Comparison of ENCODE assay signal across 8 cellular contexts in genomic region chr12:121240484-121241202, GRCh38. TPM values are rescaled to one million over a fixed set of nuclear protein-coding genes. Genes with fewer than 3 reads are reported as not detected.
DNase-seq lines count a peak whose midpoint lies in the region; TF ChIP-seq lines count a peak whose summit lies in the region.

No MANE protein-coding gene starts in this region.

- H3K36me3 ChIP-seq in prostate gland (no peaks in the 10 kb centered on the region), tibial artery (peaks cover 4 to 47% (median 43%) of the 10 kb centered on the region in 3 donors)

- H3K4me1 ChIP-seq in prostate gland (replicated peaks) (peaks cover 7% of the 10 kb centered on the region), tibial artery (peaks cover 0 to 25% (median 18%) of the 10 kb centered on the region in 4 donors)

- H3K4me3 ChIP-seq in Jurkat, Clone E6-1 (ENCODE audit: low read length) = peak overlapping the region; percentile 9; the same call in 1 of the 2 replicates
- H3K4me3 ChIP-seq in fibroblast of pulmonary artery (replicated peaks; ENCODE audit: low read depth, low read length) = no peak overlapping the region
- H3K4me3 ChIP-seq in prostate gland = no peak overlapping the region
- peak overlapping the region; percentile 39 to 55 for H3K4me3 ChIP-seq in tibial artery

- TF ChIP-seq CTCF in fibroblast of pulmonary artery (IDR thresholded peaks at IDR 0.05; ENCODE audit: low read length, missing control alignments) (no peak), prostate gland (IDR thresholded peaks at IDR 0.05) (no peak), tibial artery (IDR thresholded peaks at IDR 0.05) (no peak)

- intact Hi-C loops in prostate gland (cut with DNase I) = no loop called here
- intact Hi-C loops in tibial artery (cut with DNase I; ENCODE audit: low total_unique reads) = no loop called here

- H3K27me3 ChIP-seq in prostate gland (replicated peaks; ENCODE audit: insufficient read depth) = no peaks in the 10 kb centered on the region
- H3K27me3 ChIP-seq in tibial artery = no peaks in the 10 kb centered on the region

- TF ChIP-seq POLR2A in prostate gland (IDR thresholded peaks at IDR 0.05) = no peak

- WGBS in prostate gland = 29% methylated on average over 40 of the region's 41 CpGs

- H3K27ac ChIP-seq in prostate gland = peak overlapping the region; percentile 51 to 57
- H3K27ac ChIP-seq in tibial artery = peak overlapping the region; percentile 71 to 76

- DNase-seq in Jurkat, Clone E6-1 (ENCODE audit: low read depth, low spot score) = peak; percentile 70
- DNase-seq in activated CD8-positive, alpha-beta memory T cell treated with anti-CD3 and anti-CD28 coated beads, Interleukin-2, amount 50 U/mL, for 48 hours = peak; percentile 85
- DNase-seq in fibroblast of pulmonary artery (ENCODE audit: low read depth) (peak; percentile 71), prostate gland (ENCODE audit: low spot score) (peak; percentile 19), tibial artery (peak; percentile 61 to 89), NCI-H748 (lab: John Stamatoyannopoulos, UW; ENCODE audit: unreplicated experiment) (no peak), GM03348 (ENCODE audit: low spot score) (no peak), NCI-H1436 (lab: John Stamatoyannopoulos, UW) (no peak)

- H3K9me3 ChIP-seq in prostate gland = no peaks in the 10 kb centered on the region
- no peaks in the 10 kb centered on the region for H3K9me3 ChIP-seq in tibial artery

RNA-seq across cellular contexts. Expression of gene P2RX4, which starts 30.7 kb away (rescaled TPM):
- polyA plus RNA-seq in Jurkat, Clone E6-1 (2012; ENCODE audit: insufficient read depth, insufficient read length) = 23.6 TPM
- total RNA-seq in prostate gland = 100 to 1,000 TPM in 1 of 2 donors, 10 to 100 TPM in 1; 63.2 to 103 TPM

RNA-seq across cellular contexts. Expression of gene CAMKK2, which starts 55.9 kb away (rescaled TPM):
- 34.9 TPM for polyA plus RNA-seq in Jurkat, Clone E6-1 (2012; ENCODE audit: insufficient read depth, insufficient read length)
- 10 to 100 TPM; 26.9 to 52.2 TPM for total RNA-seq in prostate gland

Comparison
In these comparisons a context has a peak if more than half of its experiments do, and no peak if none do; other contexts are left out.
1. DNase-seq: peak in Jurkat, Clone E6-1 (single experiment), activated CD8-positive, alpha-beta memory T cell treated with anti-CD3 and anti-CD28 coated beads, Interleukin-2, amount 50 U/mL, for 48 hours (single experiment), fibroblast of pulmonary artery (single experiment), prostate gland (single experiment) and tibial artery (2 of 2); none in NCI-H748 (single experiment), GM03348 (single experiment) and NCI-H1436 (single experiment).
2. H3K4me3 ChIP-seq: peak in Jurkat, Clone E6-1 (single experiment) and tibial artery (2 of 2); none in fibroblast of pulmonary artery (single experiment) and prostate gland (0 of 2).